ENCODE assay signal across 1 cellular context in the genomic region with DNA sequence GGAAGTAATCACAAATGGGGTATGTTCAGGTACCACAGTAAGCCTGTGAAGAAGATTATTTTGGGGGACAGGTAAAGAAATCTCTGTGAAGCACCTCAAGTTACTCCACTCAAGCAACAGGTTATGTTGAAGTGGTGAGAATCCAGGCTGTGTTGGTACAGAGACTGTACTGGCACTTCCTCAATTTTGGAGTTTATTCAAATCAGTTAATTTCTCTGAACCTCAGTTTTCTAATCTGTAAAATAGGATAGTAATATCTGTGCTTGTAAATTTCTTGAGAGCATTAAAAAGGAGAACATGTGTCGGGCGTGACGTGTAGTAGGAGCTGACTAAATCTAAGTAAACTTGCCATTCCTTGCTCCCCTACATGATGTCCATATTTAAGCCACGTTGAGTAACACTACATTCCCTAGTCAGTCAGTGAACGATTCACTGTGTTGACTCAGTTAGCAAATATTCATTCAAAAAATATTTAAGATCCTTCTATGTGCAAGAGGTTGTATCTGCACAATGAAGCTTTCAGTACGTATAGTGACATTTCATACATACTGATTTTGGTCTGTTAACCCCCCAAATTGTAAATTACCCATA.
TF ChIP-seq lines count a peak whose summit lies in the region.

No MANE protein-coding gene starts in this region.

TF ChIP-seq in A549, 52 proteins besides CTCF, POLR2A, EP300 and RAD21 (continued from another document):
- TF ChIP-seq, protein P1, sequence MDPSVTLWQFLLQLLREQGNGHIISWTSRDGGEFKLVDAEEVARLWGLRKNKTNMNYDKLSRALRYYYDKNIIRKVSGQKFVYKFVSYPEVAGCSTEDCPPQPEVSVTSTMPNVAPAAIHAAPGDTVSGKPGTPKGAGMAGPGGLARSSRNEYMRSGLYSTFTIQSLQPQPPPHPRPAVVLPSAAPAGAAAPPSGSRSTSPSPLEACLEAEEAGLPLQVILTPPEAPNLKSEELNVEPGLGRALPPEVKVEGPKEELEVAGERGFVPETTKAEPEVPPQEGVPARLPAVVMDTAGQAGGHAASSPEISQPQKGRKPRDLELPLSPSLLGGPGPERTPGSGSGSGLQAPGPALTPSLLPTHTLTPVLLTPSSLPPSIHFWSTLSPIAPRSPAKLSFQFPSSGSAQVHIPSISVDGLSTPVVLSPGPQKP (IDR thresholded peaks at IDR 0.05; ENCODE audit: low read depth, low read length), result no peak
- TF ChIP-seq ZFP36 (IDR thresholded peaks at IDR 0.05; ENCODE audit: borderline replicate concordance, partially characterized antibody) (no peak), HOXB13 (CRISPR knock-in tag; IDR thresholded peaks at IDR 0.05; ENCODE audit: low read depth) (no peak)
TF ChIP-seq in A549: peak in this region for 4.
